In genomic region chr3:23809294-23809693, GRCh38 we compare ENCODE assay signal across 10 cellular contexts. TPM values are rescaled to one million over a fixed set of nuclear protein-coding genes. Genes with fewer than 3 reads are reported as not detected.
DNase-seq lines count a peak whose midpoint lies in the region; ATAC-seq and TF ChIP-seq lines count a peak whose summit lies in the region.
"Had no signal": no experiment of that assay in that cellular context is flagged by ENCODE, and none has a peak within 500 bp of the region (broad histone marks: within the 10 kb centered on the region; RNA-seq: fewer than 3 reads in every experiment).

No MANE protein-coding gene starts in this region.

- WGBS in esophagus, 2 donors: 42 to 46% methylated on average over 2 of the region's 2 CpGs

- H3K4me1 Mint-ChIP-seq in activated T-cell treated with anti-CD3 and anti-CD28 coated beads, Interleukin-2, amount 50 U/mL, for 24 hours (ENCODE audit: low read depth): peaks cover 68% of the 10 kb centered on the region

- no peaks in the 10 kb centered on the region for H3K9me3 Mint-ChIP-seq in activated T-cell treated with anti-CD3 and anti-CD28 coated beads, Interleukin-2, amount 50 U/mL, for 24 hours

- peaks cover 18% of the 10 kb centered on the region; the same call in 1 of the 2 replicates for H3K36me3 ChIP-seq in PC-3 (ENCODE audit: low read depth, low read length)
- H3K36me3 ChIP-seq in esophagus (ENCODE audit: control insufficient read depth in 2 of 2, insufficient read depth in 2 of 2, low read length in 1 of 2): no peaks in the 10 kb centered on the region

- CTCF ChIA-PET in PC-3 (lab: Charles Lee): interaction anchor here (0.5 to 1.5 kb wide), 3 partner anchors 25 to 107 kb away, joined by 3 to 4 read pairs (median 3); no protein-coding TSS in a partner anchor

- H3K9me3 ChIP-seq in PC-3 (ENCODE audit: low read length) (no peaks in the 10 kb centered on the region), esophagus (ENCODE audit: control insufficient read depth in 2 of 2, insufficient read depth in 1 of 2, low read depth in 1 of 2, low read length in 1 of 2) (no peaks in the 10 kb centered on the region)

- POLR2A ChIA-PET in PC-3 (lab: Charles Lee; ENCODE audit: unreplicated experiment): interaction anchor here (0.7 kb wide), 1 partner anchor 108 kb away, joined by 4 read pairs; the partner anchor contains the start of gene RPL15

- intact Hi-C loops in PC-3 (cut with micrococcal nuclease): loop anchor here (5.0 kb wide), 6 partner anchors 58 to 692 kb away; partner anchors contain the start of gene UBE2E2

- H3K27me3 Mint-ChIP-seq in activated T-cell treated with anti-CD3 and anti-CD28 coated beads, Interleukin-2, amount 50 U/mL, for 24 hours: peaks cover 7% of the 10 kb centered on the region

- H3K4me2 ChIP-seq in PC-3 (ENCODE audit: low read length): peak overlapping the region; percentile 83

- H3F3A ChIP-seq in PC-3 (ENCODE audit: low read length, unreplicated experiment): no peaks in the 10 kb centered on the region

- peak overlapping the region; percentile 91 for H3K9ac ChIP-seq in PC-3 (ENCODE audit: low read length)

- peaks cover 19% of the 10 kb centered on the region for H4K20me1 ChIP-seq in PC-3 (ENCODE audit: low read length)

- no peak for DNase-seq in activated T-cell treated with anti-CD3 and anti-CD28 coated beads, Interleukin-2, amount 50 U/mL, for 24 hours
- no peak for DNase-seq in activated T-cell treated with anti-CD3 and anti-CD28 coated beads for 4 hours
- peak; percentile 22 for DNase-seq in PC-3
- peak; percentile 47 for DNase-seq in superior temporal gyrus (ENCODE audit: extremely low spot score)
- no peak for DNase-seq in effector CD8-positive, alpha-beta T cell (lab: John Stamatoyannopoulos, UW)
- no peak for DNase-seq in mesenteric fat pad (ENCODE audit: low spot score)
- no peak for DNase-seq in T-helper 9 cell
- DNase-seq: activated CD4-positive, alpha-beta T cell treated with anti-CD3 and anti-CD28 coated beads, Interleukin-2, amount 50 U/mL, for 48 hours; NCI-H345 had no signal

- H2AFZ ChIP-seq in PC-3 (ENCODE audit: low read length): 0 out of 2 replicates have a peak overlapping the region, but pooled peaks have one; percentile 77

- peaks cover 80% of the 10 kb centered on the region for H3K79me2 ChIP-seq in PC-3 (ENCODE audit: low read length)

- BruUV-seq in PC-3 (replicated peaks; lab: Mats Ljungman, UMichigan): no TSS peak

- H3K4me1 ChIP-seq in PC-3 (ENCODE audit: insufficient read depth, low read length) (peaks cover 61% of the 10 kb centered on the region), esophagus (ENCODE audit: control insufficient read depth in 2 of 2, insufficient read depth in 2 of 2, low read length in 1 of 2) (no peaks in the 10 kb centered on the region)

- H3K27me3 ChIP-seq in PC-3 (ENCODE audit: low read length) (no peaks in the 10 kb centered on the region), esophagus (ENCODE audit: control insufficient read depth in 1 of 2, insufficient read depth in 2 of 2, low read length in 2 of 2) (no peaks in the 10 kb centered on the region)

- H3K4me3 Mint-ChIP-seq in activated T-cell treated with anti-CD3 and anti-CD28 coated beads, Interleukin-2, amount 50 U/mL, for 24 hours: peak overlapping the region; percentile 88

- H3K4me3 ChIP-seq in PC-3 (ENCODE audit: low read length): peak overlapping the region; percentile 90
- no peak overlapping the region for H3K4me3 ChIP-seq in esophagus (ENCODE audit: low read depth in 1 of 2, low read length in 2 of 2)

- ATAC-seq in PC-3: no peak

- H3K9me2 ChIP-seq in PC-3 (replicated peaks; ENCODE audit: low read length): no peaks in the 10 kb centered on the region

- no peak for TF ChIP-seq CTCF in PC-3 (conservative IDR thresholded peaks at IDR 0.05; ENCODE audit: low read depth, low read length)

- peaks cover 49% of the 10 kb centered on the region for H3K36me3 Mint-ChIP-seq in activated T-cell treated with anti-CD3 and anti-CD28 coated beads, Interleukin-2, amount 50 U/mL, for 24 hours (ENCODE audit: low read depth)

- H3K27ac Mint-ChIP-seq in activated T-cell treated with anti-CD3 and anti-CD28 coated beads, Interleukin-2, amount 50 U/mL, for 24 hours: peak overlapping the region; percentile 98

- H3K27ac ChIP-seq in PC-3 (ENCODE audit: low read length): peak overlapping the region; percentile 69
- peak overlapping the region; percentile 6 to 48 for H3K27ac ChIP-seq in esophagus (ENCODE audit: low read depth in 2 of 2, low read length in 1 of 2)

RNA-seq across cellular contexts. Expression of gene UBE2E1, which starts 3.5 kb away (rescaled TPM):
- total RNA-seq in PC-3 (2014; rRNA removed) (90.1 and 117 TPM in 2 replicates), mesenteric fat pad (93.7 TPM)
- 100 to 1,000 TPM in 1 of 2 donors, 10 to 100 TPM in 1; 86.1 to 102 TPM for polyA plus RNA-seq in esophagus

Comparison
In these comparisons a context has a peak if more than half of its experiments do, and no peak if none do; other contexts are left out.
1. DNase-seq: peak in PC-3 (single experiment) and superior temporal gyrus (single experiment); none in activated T-cell treated with anti-CD3 and anti-CD28 coated beads, Interleukin-2, amount 50 U/mL, for 24 hours (single experiment), activated T-cell treated with anti-CD3 and anti-CD28 coated beads for 4 hours (single experiment), effector CD8-positive, alpha-beta T cell (single experiment), mesenteric fat pad (single experiment) and T-helper 9 cell (single experiment).